9 cellular contexts compared by ENCODE assay signal in the genomic region with DNA sequence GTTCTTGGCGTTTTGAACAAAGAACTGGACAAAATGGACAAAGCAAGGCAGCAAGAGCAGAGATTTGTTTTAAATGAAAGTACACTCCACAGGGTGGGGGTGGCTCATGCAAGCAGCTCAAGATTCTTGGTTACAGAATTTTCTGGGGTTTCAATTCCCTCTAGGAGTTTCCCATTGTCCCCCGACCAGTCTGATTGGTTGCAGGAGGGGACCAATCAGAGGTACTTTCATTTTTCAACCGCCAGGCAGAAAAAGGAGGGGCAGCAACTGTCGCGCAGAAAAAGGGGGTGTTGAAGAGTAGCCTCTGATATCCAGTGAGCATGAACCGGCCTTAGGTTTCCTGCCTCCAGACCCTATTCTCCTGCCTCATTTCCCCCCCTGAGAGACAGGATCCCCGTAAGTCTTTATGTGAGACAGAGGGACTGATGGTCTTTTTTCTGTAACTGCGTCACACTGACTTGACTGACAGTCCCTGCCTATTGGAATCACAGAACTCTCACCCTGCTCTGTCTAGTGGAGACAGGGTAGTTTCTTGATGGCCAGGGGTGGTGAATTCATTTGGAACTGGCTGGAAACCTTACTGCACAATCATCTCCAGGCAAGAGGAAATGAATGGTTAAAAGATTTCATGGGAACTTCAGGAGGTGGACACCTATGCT. TPM values are rescaled to one million over a fixed set of nuclear protein-coding genes. Genes with fewer than 3 reads are reported as not detected.
DNase-seq lines count a peak whose midpoint lies in the region; ATAC-seq lines count a peak whose summit lies in the region.
"Had no signal": no experiment of that assay in that cellular context is flagged by ENCODE, and none has a peak within 500 bp of the region (broad histone marks: within the 10 kb centered on the region; RNA-seq: fewer than 3 reads in every experiment).

No MANE protein-coding gene starts in this region.

- peak overlapping the region; percentile 44 for H3K4me3 Mint-ChIP-seq in activated CD4-positive, alpha-beta T cell treated with anti-CD3 and anti-CD28 coated beads for 36 hours

- POLR2A ChIA-PET in activated CD4-positive, alpha-beta T cell treated with anti-CD3 and anti-CD28 coated beads for 36 hours (lab: Charles Lee) = no interaction called here

- H3K27ac Mint-ChIP-seq in activated CD4-positive, alpha-beta T cell treated with anti-CD3 and anti-CD28 coated beads for 36 hours = no peak overlapping the region
- peak overlapping the region; percentile 1 to 11 for H3K27ac Mint-ChIP-seq in activated naive CD4-positive, alpha-beta T cell treated with anti-CD3 and anti-CD28 coated beads, Interleukin-2, amount 50 U/mL, for 72 hours

- peaks cover 8% of the 10 kb centered on the region for H3K4me1 Mint-ChIP-seq in activated CD4-positive, alpha-beta T cell treated with anti-CD3 and anti-CD28 coated beads for 36 hours

- intact Hi-C loops in activated CD4-positive, alpha-beta T cell treated with anti-CD3 and anti-CD28 coated beads for 36 hours (cut with DNase I, micrococcal nuclease) = no loop called here

- H3K27me3 Mint-ChIP-seq in activated CD4-positive, alpha-beta T cell treated with anti-CD3 and anti-CD28 coated beads for 36 hours = no peaks in the 10 kb centered on the region

- peak; percentile 53 for ATAC-seq in activated CD4-positive, alpha-beta T cell treated with anti-CD3 and anti-CD28 coated beads for 36 hours
- peak; percentile 16 to 66 for ATAC-seq in activated naive CD4-positive, alpha-beta T cell treated with anti-CD3 and anti-CD28 coated beads, Interleukin-2, amount 50 U/mL, for 72 hours
- ATAC-seq in HG02588 (IDR thresholded peaks at IDR 0.05; ENCODE audit: unreplicated experiment) = no peak

- DNase-seq in activated CD4-positive, alpha-beta T cell treated with anti-CD3 and anti-CD28 coated beads for 36 hours = peak; percentile 17
- DNase-seq in activated CD4-positive, alpha-beta T cell treated with anti-CD3 and anti-CD28 coated beads, Interleukin-2, amount 50 U/mL, for 4 hours = no peak
- no peak for DNase-seq in activated naive CD4-positive, alpha-beta T cell treated with anti-CD3 and anti-CD28 coated beads, Interleukin-2, amount 50 U/mL, for 72 hours (ENCODE audit: low spot score in 2 of 2)
- DNase-seq in hippocampal formation (lab: John Stamatoyannopoulos, UW) (peak; percentile 26 to 43), substantia nigra (lab: John Stamatoyannopoulos, UW) (peak in 32 of 49 donors; percentile 7 to 60 (median 30)), NCI-H187 treated with DMSO at 0.1 percent for 48 hours (lab: John Stamatoyannopoulos, UW) (no peak)
- no peak for DNase-seq in stimulated activated CD4-positive, alpha-beta T cell treated with anti-CD3 and anti-CD28 coated beads, Interleukin-4, amount 100 ng/mL, for 24 hours

- CTCF ChIA-PET in activated CD4-positive, alpha-beta T cell treated with anti-CD3 and anti-CD28 coated beads for 36 hours (lab: Charles Lee) = interaction anchor here (0.6 to 1.7 kb wide), 3 partner anchors 21 to 68 kb away, joined by 3 to 4 read pairs (median 3); no protein-coding TSS in a partner anchor

- H3K9me3 Mint-ChIP-seq in activated CD4-positive, alpha-beta T cell treated with anti-CD3 and anti-CD28 coated beads for 36 hours (ENCODE audit: low read depth) = no peaks in the 10 kb centered on the region
- H3K9me3 Mint-ChIP-seq in activated naive CD4-positive, alpha-beta T cell treated with anti-CD3 and anti-CD28 coated beads, Interleukin-2, amount 50 U/mL, for 72 hours = peaks cover 0 to 9% of the 10 kb centered on the region in 2 donors

- H3K36me3 Mint-ChIP-seq in activated CD4-positive, alpha-beta T cell treated with anti-CD3 and anti-CD28 coated beads for 36 hours (ENCODE audit: low read depth) = peaks cover 6% of the 10 kb centered on the region
- H3K36me3 Mint-ChIP-seq in activated naive CD4-positive, alpha-beta T cell treated with anti-CD3 and anti-CD28 coated beads, Interleukin-2, amount 50 U/mL, for 72 hours = peaks cover 0 to 10% of the 10 kb centered on the region in 2 donors

- H3K27ac ChIP-seq in substantia nigra (ENCODE audit: low read depth, low read length, poor library complexity, severe bottlenecking) = peak overlapping the region; percentile 71

RNA-seq across cellular contexts. Expression of gene ALOX12, which starts 59.4 kb away (rescaled TPM):
- total RNA-seq in activated CD4-positive, alpha-beta T cell treated with anti-CD3 and anti-CD28 coated beads for 36 hours = not detected
- total RNA-seq in activated naive CD4-positive, alpha-beta T cell treated with anti-CD3 and anti-CD28 coated beads, Interleukin-2, amount 50 U/mL, for 72 hours = not detected
- total RNA-seq: LHCN-M2 had no signal

Comparison
In these comparisons a context has a peak if more than half of its experiments do, and no peak if none do; other contexts are left out.
1. DNase-seq: peak in activated CD4-positive, alpha-beta T cell treated with anti-CD3 and anti-CD28 coated beads for 36 hours (single experiment), hippocampal formation (2 of 2) and substantia nigra (32 of 49); none in activated CD4-positive, alpha-beta T cell treated with anti-CD3 and anti-CD28 coated beads, Interleukin-2, amount 50 U/mL, for 4 hours (0 of 2), activated naive CD4-positive, alpha-beta T cell treated with anti-CD3 and anti-CD28 coated beads, Interleukin-2, amount 50 U/mL, for 72 hours (0 of 2), stimulated activated CD4-positive, alpha-beta T cell treated with anti-CD3 and anti-CD28 coated beads, Interleukin-4, amount 100 ng/mL, for 24 hours (single experiment) and NCI-H187 treated with DMSO at 0.1 percent for 48 hours (single experiment).